ENCODE assay signal across 8 cellular contexts in genomic region chr12:69154585-69155363, GRCh38.
DNase-seq lines count a peak whose midpoint lies in the region; ATAC-seq, FAIRE-seq and TF ChIP-seq lines count a peak whose summit lies in the region.

No MANE protein-coding gene starts in this region.

- POLR2A ChIA-PET in activated B cell treated with CpG ODN at 0.5 μM for 24 hours (lab: Charles Lee) = no interaction called here

- H3K27me3 Mint-ChIP-seq in activated B cell treated with CpG ODN at 0.5 μM for 24 hours = no peaks in the 10 kb centered on the region

- no peak for FAIRE-seq in bronchial epithelial cell (lab: Jason Lieb, UNC)

- H3K4me3 ChIP-seq in bronchial epithelial cell (ENCODE audit: low read depth, low read length) = no peak overlapping the region

- intact Hi-C loops in activated B cell treated with CpG ODN at 0.5 μM for 24 hours (cut with micrococcal nuclease) = loop anchor here (1.0 to 5.0 kb wide), 5 partner anchors 100 to 583 kb away; partner anchors contain the start of gene RAB3IP

- TF ChIP-seq CTCF in activated B cell treated with CpG ODN at 0.5 μM for 24 hours (IDR thresholded peaks at IDR 0.05) (peak; percentile 95), bronchial epithelial cell (IDR thresholded peaks at IDR 0.05; ENCODE audit: insufficient read depth, low read length, severe bottlenecking) (peak; percentile 81)

- no peaks in the 10 kb centered on the region for H3K36me3 Mint-ChIP-seq in activated B cell treated with CpG ODN at 0.5 μM for 24 hours (ENCODE audit: low read depth)

- peaks cover 10% of the 10 kb centered on the region for H3K4me1 Mint-ChIP-seq in activated B cell treated with CpG ODN at 0.5 μM for 24 hours

- H3K27ac Mint-ChIP-seq in activated B cell treated with CpG ODN at 0.5 μM for 24 hours = no peak overlapping the region

- no peak overlapping the region for H3K4me3 Mint-ChIP-seq in activated B cell treated with CpG ODN at 0.5 μM for 24 hours

- DNase-seq in EL (peak; percentile 64), NCI-H2227 (lab: John Stamatoyannopoulos, UW; ENCODE audit: unreplicated experiment) (peak; percentile 59), activated B cell treated with CpG ODN at 0.5 μM for 24 hours (peak; percentile 47), bronchial epithelial cell (ENCODE audit: low read depth) (peak; percentile 50), kidney tubule cell (ENCODE audit: low spot score) (peak; percentile 61)
- DNase-seq in stimulated activated CD4-positive, alpha-beta T cell treated with anti-CD3 and anti-CD28 coated beads, Interleukin-4, amount 100 ng/mL, for 48 hours (ENCODE audit: low read depth in 2 of 2) = peak; percentile 65 to 74

- H3K36me3 ChIP-seq in bronchial epithelial cell (ENCODE audit: control insufficient read depth, insufficient read depth, low read length) = no peaks in the 10 kb centered on the region

- no peaks in the 10 kb centered on the region for H3K27me3 ChIP-seq in bronchial epithelial cell (ENCODE audit: control insufficient read depth, insufficient read depth, low read length)

- peak; percentile 51 for ATAC-seq in HG02610 (IDR thresholded peaks at IDR 0.05; ENCODE audit: unreplicated experiment)
- ATAC-seq in activated B cell treated with CpG ODN at 0.5 μM for 24 hours (ENCODE audit: low read depth) = peak; percentile 40
- ATAC-seq in HG03378 (IDR thresholded peaks at IDR 0.05; ENCODE audit: unreplicated experiment) = no peak

- CTCF ChIA-PET in activated B cell treated with CpG ODN at 0.5 μM for 24 hours (lab: Charles Lee) = interaction anchor here (0.7 to 4.2 kb wide), 11 partner anchors 14 to 491 kb away, joined by 3 to 56 read pairs (median 3); no protein-coding TSS in a partner anchor

- H3K9me3 Mint-ChIP-seq in activated B cell treated with CpG ODN at 0.5 μM for 24 hours = no peaks in the 10 kb centered on the region
